8 cellular contexts compared by ENCODE assay signal in the genomic region with DNA sequence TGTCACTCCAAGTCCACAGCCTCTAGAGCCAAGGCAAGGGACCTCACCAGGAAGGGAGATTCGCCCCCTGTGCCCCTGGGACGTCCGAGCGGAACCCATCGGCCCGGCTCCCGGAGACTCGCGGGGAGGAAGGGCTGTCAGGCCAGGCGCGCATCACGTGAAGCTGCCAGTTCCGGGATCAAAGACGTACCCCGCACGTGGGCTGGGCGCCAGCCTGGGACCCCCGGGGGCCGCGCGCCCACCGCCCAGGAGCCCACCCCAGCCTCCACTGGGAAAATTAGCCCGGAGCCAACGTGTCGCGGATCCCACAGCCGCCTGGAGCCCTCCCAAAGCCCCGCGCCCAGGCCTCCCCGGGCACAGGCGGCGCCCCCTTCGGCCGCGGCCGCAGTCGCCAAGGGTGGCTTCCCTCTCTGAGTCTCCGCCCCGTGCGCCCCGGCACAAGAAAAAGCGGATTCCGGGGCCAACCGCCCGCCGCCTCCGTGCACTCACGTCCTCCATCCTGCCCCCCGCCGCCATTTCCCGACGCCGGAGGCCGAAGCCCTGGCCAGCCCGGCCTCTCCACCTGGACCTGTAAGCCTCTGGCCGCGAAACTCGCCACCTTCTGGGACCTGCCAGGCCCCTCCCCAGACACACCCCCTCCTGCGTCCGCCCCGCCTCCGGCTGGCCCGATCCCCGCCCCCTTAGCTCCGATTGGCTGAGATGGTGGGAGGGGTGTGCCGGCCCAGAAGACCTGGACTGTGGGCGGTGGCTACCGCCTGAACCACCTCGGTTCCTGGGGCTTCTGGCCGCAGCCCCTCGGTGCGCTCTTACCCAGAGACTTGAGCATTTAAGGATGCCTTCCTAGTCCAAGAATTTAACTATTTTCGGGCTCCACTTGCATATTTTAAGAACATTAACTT. TPM values are rescaled to one million over a fixed set of nuclear protein-coding genes. Genes with fewer than 3 reads are reported as not detected.
DNase-seq lines count a peak whose midpoint lies in the region; ATAC-seq lines count a peak whose summit lies in the region.

Gene TMEM192, minus strand, starts transcription at position 603 of the 899 bp plus-strand sequence. Its CDS starts 87 bp downstream, at position 516.

- peak within 1 kb of the TSS; percentile 77 for H3K4me2 ChIP-seq in mesendoderm (ENCODE audit: low read length)

- peaks cover 24% of the 10 kb centered on the region for H3K4me1 Mint-ChIP-seq in activated CD8-positive, alpha-beta memory T cell treated with anti-CD3 and anti-CD28 coated beads, Interleukin-2, amount 10 ng/mL, durations not matched to agents 7 days and 5 days

- H2AK5ac ChIP-seq in mesendoderm (ENCODE audit: low read length): no peak within 1 kb of the TSS

- H3K36me3 ChIP-seq in endocrine pancreas (ENCODE audit: control insufficient read depth, insufficient read depth, low read length) (no peaks in the 10 kb centered on the region), mesendoderm (ENCODE audit: control insufficient read depth, insufficient read depth, low read length) (no peaks in the 10 kb centered on the region)

- H3K23ac ChIP-seq in mesendoderm (ENCODE audit: low read length): no peak within 1 kb of the TSS

- H3K9me3 Mint-ChIP-seq in activated CD8-positive, alpha-beta memory T cell treated with anti-CD3 and anti-CD28 coated beads, Interleukin-2, amount 10 ng/mL, durations not matched to agents 7 days and 5 days (ENCODE audit: low read depth): no peaks in the 10 kb centered on the region

- no peak within 1 kb of the TSS for H2BK120ac ChIP-seq in mesendoderm (ENCODE audit: low read depth, low read length)

- WGBS in mesendoderm (ENCODE audit: extremely low coverage, insufficient coverage, low lambda C conversion rate): no CpG with 5 or more reads among the region's 73 CpGs

- H3K79me2 ChIP-seq in mesendoderm (ENCODE audit: control insufficient read depth, insufficient read depth, low read length): no peaks in the 10 kb centered on the region

- peak within 1 kb of the TSS; percentile 92 for H3K27ac Mint-ChIP-seq in activated CD8-positive, alpha-beta memory T cell treated with anti-CD3 and anti-CD28 coated beads, Interleukin-2, amount 10 ng/mL, durations not matched to agents 7 days and 5 days

- H3K36me3 Mint-ChIP-seq in activated CD8-positive, alpha-beta memory T cell treated with anti-CD3 and anti-CD28 coated beads, Interleukin-2, amount 10 ng/mL, durations not matched to agents 7 days and 5 days: peaks cover 2% of the 10 kb centered on the region

- H3K27ac ChIP-seq in mesendoderm (ENCODE audit: low read depth, low read length): no peak within 1 kb of the TSS

- H3K4me3 ChIP-seq in endocrine pancreas (ENCODE audit: control insufficient read depth, insufficient read depth, low read length): peak within 1 kb of the TSS; percentile 88
- peak within 1 kb of the TSS; percentile 80 for H3K4me3 ChIP-seq in mesendoderm (ENCODE audit: low read length)

- H3K4me3 Mint-ChIP-seq in activated CD8-positive, alpha-beta memory T cell treated with anti-CD3 and anti-CD28 coated beads, Interleukin-2, amount 10 ng/mL, durations not matched to agents 7 days and 5 days: peak within 1 kb of the TSS; percentile 94

- no peak within 1 kb of the TSS for H4K8ac ChIP-seq in mesendoderm (ENCODE audit: low read depth, low read length)

- no peaks in the 10 kb centered on the region for H3K27me3 ChIP-seq in endocrine pancreas (ENCODE audit: control insufficient read depth, insufficient read depth, low read length)
- no peaks in the 10 kb centered on the region for H3K27me3 ChIP-seq in mesendoderm (ENCODE audit: insufficient read depth, low read length, poor library complexity)

- H3K9ac ChIP-seq in endocrine pancreas (ENCODE audit: control insufficient read depth, insufficient read depth, low read length) (peak within 1 kb of the TSS; percentile 65), mesendoderm (ENCODE audit: low read length) (peak within 1 kb of the TSS; percentile 83)

- H3K9me3 ChIP-seq in endocrine pancreas (ENCODE audit: control insufficient read depth, low read length): no peaks in the 10 kb centered on the region

- H3K79me1 ChIP-seq in mesendoderm (ENCODE audit: low read length): no peaks in the 10 kb centered on the region

- CTCF ChIA-PET in activated CD8-positive, alpha-beta memory T cell treated with anti-CD3 and anti-CD28 coated beads, Interleukin-2, amount 10 ng/mL, durations not matched to agents 7 days and 5 days (lab: Charles Lee): interaction anchor here (0.8 to 3.1 kb wide), 24 partner anchors 8 to 355 kb away, joined by 3 to 17 read pairs (median 4); partner anchors contain the start of genes MSMO1 and TRIM61

- peak; percentile 95 for DNase-seq in COLO829 (ENCODE audit: low spot score)
- DNase-seq in HS-5 (ENCODE audit: low read depth): peak; percentile 22
- peak; percentile 31 for DNase-seq in NK-92 (lab: John Stamatoyannopoulos, UW; ENCODE audit: unreplicated experiment)
- DNase-seq in activated CD8-positive, alpha-beta memory T cell treated with anti-CD3 and anti-CD28 coated beads, Interleukin-2, amount 10 ng/mL, durations not matched to agents 7 days and 5 days: peak; percentile 94
- peak; percentile 96 for DNase-seq in mesendoderm
- peak; percentile 91 for DNase-seq in stimulated activated CD8-positive, alpha-beta memory T cell treated with anti-CD3 and anti-CD28 coated beads, Interleukin-15, amount 100 ng/mL, for 1 hour (ENCODE audit: low read depth)

- H3K4me1 ChIP-seq in endocrine pancreas (ENCODE audit: control insufficient read depth, insufficient read depth, low read length): peaks cover 6% of the 10 kb centered on the region
- H3K4me1 ChIP-seq in mesendoderm (ENCODE audit: control insufficient read depth, low read depth, low read length): no peaks in the 10 kb centered on the region

- H3K27me3 Mint-ChIP-seq in activated CD8-positive, alpha-beta memory T cell treated with anti-CD3 and anti-CD28 coated beads, Interleukin-2, amount 10 ng/mL, durations not matched to agents 7 days and 5 days: peaks cover 16% of the 10 kb centered on the region

- peak within 1 kb of the TSS; percentile 39 for H3K18ac ChIP-seq in mesendoderm (ENCODE audit: low read length)

- no peak within 1 kb of the TSS for H2BK5ac ChIP-seq in mesendoderm (ENCODE audit: low read length)

- ATAC-seq in GM19468 (IDR thresholded peaks at IDR 0.05; ENCODE audit: extremely low read depth, unreplicated experiment): peak; percentile 92
- peak; percentile 97 for ATAC-seq in activated CD8-positive, alpha-beta memory T cell treated with anti-CD3 and anti-CD28 coated beads, Interleukin-2, amount 10 ng/mL, durations not matched to agents 7 days and 5 days

- H2BK15ac ChIP-seq in mesendoderm (replicated peaks; ENCODE audit: low read depth): no peak within 1 kb of the TSS

- H3K56ac ChIP-seq in mesendoderm (ENCODE audit: low read length): peak within 1 kb of the TSS; percentile 86

- no peak within 1 kb of the TSS for H3K4ac ChIP-seq in mesendoderm (ENCODE audit: low read depth, low read length)

- H4K5ac ChIP-seq in mesendoderm (ENCODE audit: low read length): no peak within 1 kb of the TSS

RNA-seq across cellular contexts. Expression of gene TMEM192, which starts in this region (rescaled TPM):
- 1 to 10 TPM; 6.4 to 7.3 TPM for total RNA-seq in activated CD8-positive, alpha-beta memory T cell treated with anti-CD3 and anti-CD28 coated beads, Interleukin-2, amount 10 ng/mL, durations not matched to agents 7 days and 5 days
- 9.0 TPM for polyA plus RNA-seq in mesendoderm (2013, experiment 1 of 2)
- polyA plus RNA-seq in mesendoderm (2013, experiment 2 of 2): 9.7 TPM

Comparison
In these comparisons a context has a peak if more than half of its experiments do, and no peak if none do; other contexts are left out.
1. DNase-seq: peak in every context shown above with its lines; median percentile 96 in mesendoderm; 95 in COLO829; 94 in activated CD8-positive, alpha-beta memory T cell treated with anti-CD3 and anti-CD28 coated beads, Interleukin-2, amount 10 ng/mL, durations not matched to agents 7 days and 5 days; 91 in stimulated activated CD8-positive, alpha-beta memory T cell treated with anti-CD3 and anti-CD28 coated beads, Interleukin-15, amount 100 ng/mL, for 1 hour; 31 in NK-92; 22 in HS-5.